8 cellular contexts compared by ENCODE assay signal in the genomic region with DNA sequence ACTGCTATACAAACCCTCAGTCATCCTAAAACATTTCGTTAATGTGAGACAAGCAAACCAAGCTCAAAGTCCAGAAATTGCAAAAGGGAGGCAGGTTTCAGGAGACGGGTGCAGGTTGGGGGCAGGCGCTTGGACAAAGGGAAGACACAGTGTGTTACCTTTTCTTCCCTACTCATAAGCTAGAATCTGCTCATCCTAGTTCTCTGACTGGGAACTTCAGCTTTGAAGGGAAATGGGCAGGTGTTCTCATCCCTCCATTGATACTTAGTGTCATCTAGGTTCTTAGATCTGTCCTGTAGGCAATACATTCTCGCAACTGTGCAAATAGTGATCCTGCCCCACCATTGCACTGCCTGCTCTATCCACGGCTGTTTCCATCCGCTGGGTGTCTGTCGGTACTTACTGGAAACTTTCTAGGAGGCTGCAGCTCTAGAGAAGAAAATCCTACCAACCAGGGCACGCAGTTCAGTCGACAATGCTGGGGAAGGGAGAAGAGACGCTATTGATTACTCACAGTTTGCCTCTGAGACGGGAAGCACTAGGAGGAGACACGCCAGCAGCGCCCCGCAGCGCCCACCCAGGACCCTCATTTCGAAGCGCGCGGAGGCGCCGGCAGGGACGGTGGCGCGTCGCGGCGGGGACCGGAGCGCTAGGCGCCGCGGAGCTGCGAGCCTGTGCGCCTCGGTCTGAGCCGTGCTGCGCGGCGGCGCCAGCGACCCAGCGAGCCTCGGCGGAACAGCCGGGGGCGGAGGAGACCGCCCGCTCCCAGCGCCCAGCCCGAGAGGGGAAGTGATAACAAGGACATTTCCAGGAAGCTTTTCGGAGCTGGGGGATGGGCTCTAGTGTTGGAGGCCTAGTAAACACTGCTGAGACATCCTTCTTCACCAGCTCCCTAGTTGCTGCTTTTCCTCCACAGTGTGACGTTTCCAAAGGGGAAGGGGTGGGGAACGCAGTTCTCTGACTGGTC. TPM values are rescaled to one million over a fixed set of nuclear protein-coding genes. Genes with fewer than 3 reads are reported as not detected.
DNase-seq lines count a peak whose midpoint lies in the region; TF ChIP-seq lines count a peak whose summit lies in the region.

A gene (minus strand): TSS at position 737 of the 967 bp plus-strand sequence. CDS start 147 bp downstream, at position 590.

- H3K27ac ChIP-seq in mucosa of rectum (ENCODE audit: low read depth in 2 of 2, low read length in 2 of 2) = peak within 1 kb of the TSS; percentile 72 to 84

- peaks cover 10% of the 10 kb centered on the region for H3K27me3 Mint-ChIP-seq in activated T-helper 1 cell treated with anti-CD3 and anti-CD28 coated beads, Interleukin-12 subunit alpha, Interleukin-12 subunit beta, Interleukin-2, Interleukin-4 antibody, amounts not matched to agents 30 ng/mL and 10 ng/mL and 1 ng/mL, durations not matched to agents 14 hours and 24 hours and 36 hours (ENCODE audit: insufficient read depth)

- DNase-seq in CMK (ENCODE audit: low read depth) (peak; percentile 58), GM20000 (ENCODE audit: low spot score) (peak; percentile 70), HK-2 (ENCODE audit: unreplicated experiment) (peak; percentile 84), OCI-M2 (lab: John Stamatoyannopoulos, UW; ENCODE audit: unreplicated experiment) (peak; percentile 70), fibroblast of gingiva (ENCODE audit: low read depth) (peak; percentile 83)
- DNase-seq in activated T-helper 1 cell treated with anti-CD3 and anti-CD28 coated beads, Interleukin-12 subunit alpha, Interleukin-12 subunit beta, Interleukin-2, Interleukin-4 antibody, amounts not matched to agents 30 ng/mL and 10 ng/mL and 1 ng/mL, durations not matched to agents 14 hours and 24 hours and 36 hours (ENCODE audit: low spot score) = peak; percentile 38
- DNase-seq in stimulated activated naive CD4-positive, alpha-beta T cell (lab: John Stamatoyannopoulos, UW) = peak in 5 of 6 experiments; percentile 10 to 46 (median 20)

- H3K36me3 ChIP-seq in mucosa of rectum (ENCODE audit: control insufficient read depth in 2 of 2, insufficient read depth in 2 of 2, low read length in 2 of 2) = no peaks in the 10 kb centered on the region

- TF ChIP-seq CTCF in GM20000 (IDR thresholded peaks at IDR 0.05; ENCODE audit: extremely low read depth, missing control alignments) = no peak

- peak within 1 kb of the TSS; percentile 77 for H3K4me3 ChIP-seq in mucosa of rectum (ENCODE audit: low read length in 2 of 2)

- peak within 1 kb of the TSS; percentile 48 to 66 for H3K9ac ChIP-seq in mucosa of rectum (ENCODE audit: low read depth in 1 of 2, low read length in 2 of 2)

- no peaks in the 10 kb centered on the region for H3K9me3 Mint-ChIP-seq in activated T-helper 1 cell treated with anti-CD3 and anti-CD28 coated beads, Interleukin-12 subunit alpha, Interleukin-12 subunit beta, Interleukin-2, Interleukin-4 antibody, amounts not matched to agents 30 ng/mL and 10 ng/mL and 1 ng/mL, durations not matched to agents 14 hours and 24 hours and 36 hours

- no peaks in the 10 kb centered on the region for H3K36me3 Mint-ChIP-seq in activated T-helper 1 cell treated with anti-CD3 and anti-CD28 coated beads, Interleukin-12 subunit alpha, Interleukin-12 subunit beta, Interleukin-2, Interleukin-4 antibody, amounts not matched to agents 30 ng/mL and 10 ng/mL and 1 ng/mL, durations not matched to agents 14 hours and 24 hours and 36 hours (ENCODE audit: low read depth)

- H3K9me3 ChIP-seq in mucosa of rectum (ENCODE audit: control insufficient read depth in 2 of 2, low read length in 2 of 2) = no peaks in the 10 kb centered on the region

- H3K27me3 ChIP-seq in mucosa of rectum (ENCODE audit: control insufficient read depth in 2 of 2, insufficient read depth in 2 of 2, low read length in 2 of 2) = no peaks in the 10 kb centered on the region

- intact Hi-C loops in activated T-helper 1 cell treated with anti-CD3 and anti-CD28 coated beads, Interleukin-12 subunit alpha, Interleukin-12 subunit beta, Interleukin-2, Interleukin-4 antibody, amounts not matched to agents 30 ng/mL and 10 ng/mL and 1 ng/mL, durations not matched to agents 14 hours and 24 hours and 36 hours (cut with micrococcal nuclease) = no loop called here

- peak within 1 kb of the TSS; percentile 68 for H3K27ac Mint-ChIP-seq in activated T-helper 1 cell treated with anti-CD3 and anti-CD28 coated beads, Interleukin-12 subunit alpha, Interleukin-12 subunit beta, Interleukin-2, Interleukin-4 antibody, amounts not matched to agents 30 ng/mL and 10 ng/mL and 1 ng/mL, durations not matched to agents 14 hours and 24 hours and 36 hours

- H3K4me1 Mint-ChIP-seq in activated T-helper 1 cell treated with anti-CD3 and anti-CD28 coated beads, Interleukin-12 subunit alpha, Interleukin-12 subunit beta, Interleukin-2, Interleukin-4 antibody, amounts not matched to agents 30 ng/mL and 10 ng/mL and 1 ng/mL, durations not matched to agents 14 hours and 24 hours and 36 hours (ENCODE audit: low read depth) = peaks cover 14% of the 10 kb centered on the region

- H3K4me1 ChIP-seq in mucosa of rectum (ENCODE audit: control insufficient read depth in 2 of 2, insufficient read depth in 2 of 2, low read length in 2 of 2) = peaks cover 0 to 6% of the 10 kb centered on the region in 2 donors

- peak within 1 kb of the TSS; percentile 84 for H3K4me3 Mint-ChIP-seq in activated T-helper 1 cell treated with anti-CD3 and anti-CD28 coated beads, Interleukin-12 subunit alpha, Interleukin-12 subunit beta, Interleukin-2, Interleukin-4 antibody, amounts not matched to agents 30 ng/mL and 10 ng/mL and 1 ng/mL, durations not matched to agents 14 hours and 24 hours and 36 hours

RNA-seq across cellular contexts. Expression of the gene that starts here (rescaled TPM):
- total RNA-seq in activated T-helper 1 cell treated with anti-CD3 and anti-CD28 coated beads, Interleukin-12 subunit alpha, Interleukin-12 subunit beta, Interleukin-2, Interleukin-4 antibody, amounts not matched to agents 30 ng/mL and 10 ng/mL and 1 ng/mL, durations not matched to agents 14 hours and 24 hours and 36 hours = 1.0 and 1.2 TPM in 2 replicates

Comparison
In these comparisons a context has a peak if more than half of its experiments do, and no peak if none do; other contexts are left out.
1. Peak in every context shown above with its lines: DNase-seq, H3K4me3 ChIP-seq and H3K27ac ChIP-seq.
2. DNase-seq: peak in every context shown above with its lines; median percentile 84 in HK-2; 83 in fibroblast of gingiva; 70 in GM20000; 70 in OCI-M2; 58 in CMK; 38 in activated T-helper 1 cell treated with anti-CD3 and anti-CD28 coated beads, Interleukin-12 subunit alpha, Interleukin-12 subunit beta, Interleukin-2, Interleukin-4 antibody, amounts not matched to agents 30 ng/mL and 10 ng/mL and 1 ng/mL, durations not matched to agents 14 hours and 24 hours and 36 hours; 20 in stimulated activated naive CD4-positive, alpha-beta T cell.